In genomic region chr21:44969965-44970755, GRCh38 we compare ENCODE assay signal across 15 cellular contexts. TPM values are rescaled to one million over a fixed set of nuclear protein-coding genes. Genes with fewer than 3 reads are reported as not detected.
DNase-seq lines count a peak whose midpoint lies in the region; ATAC-seq and TF ChIP-seq lines count a peak whose summit lies in the region.
"Had no signal": no experiment of that assay in that cellular context is flagged by ENCODE, and none has a peak within 500 bp of the region (broad histone marks: within the 10 kb centered on the region; RNA-seq: fewer than 3 reads in every experiment).

No MANE protein-coding gene starts in this region.

- H3F3A ChIP-seq in PC-3 (ENCODE audit: low read length, unreplicated experiment) = no peaks in the 10 kb centered on the region

- TF ChIP-seq CTCF in PC-3 (conservative IDR thresholded peaks at IDR 0.05; ENCODE audit: low read depth, low read length) (no peak), nephron (IDR thresholded peaks at IDR 0.05; ENCODE audit: unreplicated experiment in 3 of 3) (no peak), ascending aorta (IDR thresholded peaks at IDR 0.05) (no peak)

- H3K27me3 ChIP-seq in PC-3 (ENCODE audit: low read length) (no peaks in the 10 kb centered on the region), ascending aorta (no peaks in the 10 kb centered on the region)

- H3K4me3 ChIP-seq in PC-3 (ENCODE audit: low read length) = no peak overlapping the region
- H3K4me3 ChIP-seq in ascending aorta = no peak overlapping the region
- H3K4me3 ChIP-seq: skin epidermis had no signal

- intact Hi-C loops in PC-3 (cut with micrococcal nuclease) = no loop called here
- intact Hi-C loops in dendritic cell treated with granulocyte-macrophage colony-stimulating factor and Interleukin-4, amounts not matched to agents 40 ng/mL and 50 ng/mL, for 4 days (cut with micrococcal nuclease) = no loop called here
- intact Hi-C loops in cardiac septum (cut with DNase I) = no loop called here
- intact Hi-C loops in ascending aorta (cut with DNase I) = no loop called here

- ATAC-seq in PC-3 = peak; percentile 73
- ATAC-seq: HCT116 had no signal

- no peaks in the 10 kb centered on the region for H4K20me1 ChIP-seq in PC-3 (ENCODE audit: low read length)

- H3K4me1 ChIP-seq in PC-3 (ENCODE audit: insufficient read depth, low read length) = peaks cover 13% of the 10 kb centered on the region; the same call in 1 of the 2 replicates
- peaks cover 19 to 30% of the 10 kb centered on the region in 2 donors for H3K4me1 ChIP-seq in ascending aorta

- H3K9me3 ChIP-seq in PC-3 (ENCODE audit: low read length) (no peaks in the 10 kb centered on the region), ascending aorta (no peaks in the 10 kb centered on the region)

- H3K79me2 ChIP-seq in PC-3 (ENCODE audit: low read length) = peaks cover 4% of the 10 kb centered on the region

- no peak overlapping the region for H2AFZ ChIP-seq in PC-3 (ENCODE audit: low read length)

- H3K27me3 Mint-ChIP-seq in dendritic cell treated with granulocyte-macrophage colony-stimulating factor and Interleukin-4, amounts not matched to agents 40 ng/mL and 50 ng/mL, for 4 days = peaks cover 3% of the 10 kb centered on the region
- H3K27me3 Mint-ChIP-seq in nephron (ENCODE audit: low read depth) = peaks cover 3% of the 10 kb centered on the region

- H3K36me3 ChIP-seq in PC-3 (ENCODE audit: low read depth, low read length) (peaks cover 12% of the 10 kb centered on the region; the same call in 1 of the 2 replicates), ascending aorta (peaks cover 0 to 25% of the 10 kb centered on the region in 2 donors)

- no peak overlapping the region for H3K4me2 ChIP-seq in PC-3 (ENCODE audit: low read length)

- 0 out of 2 replicates have a peak overlapping the region, but pooled peaks have one; percentile 12 for H3K27ac ChIP-seq in PC-3 (ENCODE audit: low read length)
- H3K27ac ChIP-seq in ascending aorta = no peak overlapping the region

- no peaks in the 10 kb centered on the region for H3K9me2 ChIP-seq in PC-3 (replicated peaks; ENCODE audit: low read length)

- H3K27ac Mint-ChIP-seq in dendritic cell treated with granulocyte-macrophage colony-stimulating factor and Interleukin-4, amounts not matched to agents 40 ng/mL and 50 ng/mL, for 4 days = peak overlapping the region; percentile 6
- peak overlapping the region; percentile 24 to 76 (median 65) for H3K27ac Mint-ChIP-seq in nephron
- H3K27ac Mint-ChIP-seq: T-helper 1 cell treated with Interleukin-12 subunit alpha and Interleukin-12 subunit beta and Interleukin-4 antibody, amounts not matched to agents 30 μg/mL and 1 μg/mL, for 36 hours had no signal

- BruUV-seq in PC-3 (replicated peaks; lab: Mats Ljungman, UMichigan) = no TSS peak

- no peak overlapping the region for H3K9ac ChIP-seq in PC-3 (ENCODE audit: low read length)

- DNase-seq in EL (peak; percentile 81), PC-3 (peak; percentile 52), cardiac septum (ENCODE audit: low spot score) (no peak), ascending aorta (ENCODE audit: low spot score in 2 of 2) (no peak)
- DNase-seq in effector CD8-positive, alpha-beta T cell (lab: John Stamatoyannopoulos, UW) = no peak
- no peak for DNase-seq in stimulated activated CD4-positive, alpha-beta T cell treated with anti-CD3 and anti-CD28 coated beads, Interleukin-2, amount 100 ng/mL, for 48 hours
- DNase-seq: activated T-cell treated with anti-CD3 and anti-CD28 coated beads, Interleukin-2, amount 50 U/mL, for 4 hours; DMS79 treated with DMSO at 0.1 percent for 48 hours; NCI-H226; stimulated activated naive CD4-positive, alpha-beta T cell treated with Interleukin-2 at 50 U/mL for 16 hours had no signal

- CTCF ChIA-PET in PC-3 (lab: Charles Lee) = interaction anchor here (0.6 to 0.7 kb wide), 2 partner anchors 132 to 168 kb away, joined by 3 read pairs; no protein-coding TSS in a partner anchor

- H3K4me3 Mint-ChIP-seq in dendritic cell treated with granulocyte-macrophage colony-stimulating factor and Interleukin-4, amounts not matched to agents 40 ng/mL and 50 ng/mL, for 4 days = no peak overlapping the region
- H3K4me3 Mint-ChIP-seq in nephron = peak overlapping the region in 1 of 3 experiments; percentile 7
- H3K4me3 Mint-ChIP-seq: activated T-cell treated with anti-CD3 and anti-CD28 coated beads, Interleukin-2, amount 50 U/mL, for 4 hours; T-helper 1 cell treated with Interleukin-12 subunit alpha and Interleukin-12 subunit beta and Interleukin-4 antibody, amounts not matched to agents 30 μg/mL and 1 μg/mL, for 36 hours had no signal

- no peaks in the 10 kb centered on the region for H3K9me3 Mint-ChIP-seq in dendritic cell treated with granulocyte-macrophage colony-stimulating factor and Interleukin-4, amounts not matched to agents 40 ng/mL and 50 ng/mL, for 4 days
- H3K9me3 Mint-ChIP-seq in nephron = no peaks in the 10 kb centered on the region
- H3K9me3 Mint-ChIP-seq: activated T-cell treated with anti-CD3 and anti-CD28 coated beads, Interleukin-2, amount 50 U/mL, for 4 hours; T-helper 1 cell treated with Interleukin-12 subunit alpha and Interleukin-12 subunit beta and Interleukin-4 antibody, amounts not matched to agents 30 μg/mL and 1 μg/mL, for 36 hours had no signal

- POLR2A ChIA-PET in PC-3 (lab: Charles Lee; ENCODE audit: unreplicated experiment) = no interaction called here

- peaks cover 92% of the 10 kb centered on the region for H3K36me3 Mint-ChIP-seq in dendritic cell treated with granulocyte-macrophage colony-stimulating factor and Interleukin-4, amounts not matched to agents 40 ng/mL and 50 ng/mL, for 4 days (ENCODE audit: low read depth)
- H3K36me3 Mint-ChIP-seq in nephron (ENCODE audit: low read depth) = peaks cover 27% of the 10 kb centered on the region

- H3K4me1 Mint-ChIP-seq in dendritic cell treated with granulocyte-macrophage colony-stimulating factor and Interleukin-4, amounts not matched to agents 40 ng/mL and 50 ng/mL, for 4 days (ENCODE audit: low read depth) = peaks cover 64% of the 10 kb centered on the region
- H3K4me1 Mint-ChIP-seq in nephron = peaks cover 21% of the 10 kb centered on the region

RNA-seq across cellular contexts. Expression of gene SLX9, which starts 30.3 kb away (rescaled TPM):
- total RNA-seq in PC-3 (2014; rRNA removed) (80.1 and 94.9 TPM in 2 replicates), cardiac septum (35.8 TPM), ascending aorta (0.75 TPM)

RNA-seq across cellular contexts. Expression of gene ITGB2, which starts 49.5 kb away (rescaled TPM):
- total RNA-seq in PC-3 (2014; rRNA removed) (45.1 and 45.7 TPM in 2 replicates), cardiac septum (11.5 TPM), ascending aorta (65.5 TPM)

Comparison
In these comparisons a context has a peak if more than half of its experiments do, and no peak if none do; other contexts are left out.
1. DNase-seq: peak in EL (single experiment) and PC-3 (single experiment); none in cardiac septum (single experiment), effector CD8-positive, alpha-beta T cell (single experiment), stimulated activated CD4-positive, alpha-beta T cell treated with anti-CD3 and anti-CD28 coated beads, Interleukin-2, amount 100 ng/mL, for 48 hours (0 of 2) and ascending aorta (0 of 2).
2. RNA of gene SLX9, which starts 30.3 kb away (total RNA-seq): 80.1 to 94.9 TPM in PC-3 and 35.8 TPM in cardiac septum (single experiment); 0.75 TPM in ascending aorta (single experiment); every median in the first group is over 10 times any median in the second.